In the genomic region with DNA sequence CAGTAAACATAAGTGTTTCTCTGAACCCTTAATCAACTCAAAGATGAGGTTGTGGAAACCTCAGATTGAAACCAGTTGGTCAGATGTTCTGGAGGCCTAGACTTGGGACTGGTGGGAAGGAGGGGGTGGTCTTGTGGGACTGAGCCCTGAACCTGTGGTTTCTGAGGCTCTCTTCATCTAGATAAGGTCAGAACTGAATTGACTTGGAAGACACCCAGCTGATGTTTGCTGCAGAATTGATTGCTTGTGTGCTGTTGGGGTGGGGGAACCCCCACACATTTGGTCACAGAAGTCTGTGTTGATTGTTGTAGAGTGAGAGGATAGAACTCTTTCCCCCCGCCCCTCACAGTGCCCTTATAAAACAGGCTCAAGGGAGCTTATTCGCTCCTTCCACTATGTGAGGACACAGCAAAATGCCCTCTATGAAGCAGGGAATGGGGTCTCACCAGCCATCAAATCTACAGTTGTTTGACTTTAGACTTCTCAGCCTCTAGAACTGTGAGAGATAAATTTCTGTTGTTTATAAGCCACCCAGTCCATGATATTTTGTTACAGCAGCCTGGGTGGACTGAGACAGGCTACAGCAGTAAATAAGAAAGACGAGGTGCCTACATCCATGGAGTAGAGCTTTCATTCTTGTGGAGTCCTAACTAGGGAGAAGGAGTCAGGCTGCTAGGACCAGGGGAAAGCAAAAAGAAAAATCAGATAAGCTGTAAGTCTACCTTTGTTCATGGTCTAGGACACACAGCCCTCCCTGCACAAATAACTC, we compare ENCODE assay signal across 15 cellular contexts. TPM values are rescaled to one million over a fixed set of nuclear protein-coding genes. Genes with fewer than 3 reads are reported as not detected.
A peak's percentile ranks its signal among the peaks of the same experiment; 100 is the strongest.
DNase-seq lines count a peak whose midpoint lies in the region; ATAC-seq, FAIRE-seq and TF ChIP-seq lines count a peak whose summit lies in the region.
"Had no signal": no experiment of that assay in that cellular context is flagged by ENCODE, and none has a peak within 500 bp of the region (broad histone marks: within the 10 kb centered on the region; RNA-seq: fewer than 3 reads in every experiment).

No MANE protein-coding gene starts in this region.

- H3K4me2 ChIP-seq in hepatocyte, result peak overlapping the region; percentile 63

- TF ChIP-seq CTCF in hepatocyte (IDR thresholded peaks at IDR 0.05; ENCODE audit: poor library complexity), result no peak
- no peak for TF ChIP-seq CTCF in gastroesophageal sphincter (IDR thresholded peaks at IDR 0.05)

- 85% methylated on average over 2 of the region's 3 CpGs for WGBS in hepatocyte (ENCODE audit: low lambda C conversion rate, missing lambda C conversion rate)
- 95 to 100% methylated on average over 1 to 2 of the region's 3 CpGs for WGBS in gastroesophageal sphincter (ENCODE audit: low coverage in 1 of 2), 2 donors

- H3K79me2 ChIP-seq in hepatocyte, result no peaks in the 10 kb centered on the region

- no peaks in the 10 kb centered on the region for H3K9me2 ChIP-seq in hepatocyte (replicated peaks; ENCODE audit: insufficient read depth)

- ATAC-seq in GM18909 (IDR thresholded peaks at IDR 0.05; ENCODE audit: poor library complexity, unreplicated experiment) (peak; percentile 48), HG03469 (IDR thresholded peaks at IDR 0.05; ENCODE audit: unreplicated experiment) (peak; percentile 50), gastroesophageal sphincter (no peak), GM21515 (IDR thresholded peaks at IDR 0.05; ENCODE audit: unreplicated experiment) (no peak)

- DNase-seq in GM12891 (ENCODE audit: insufficient read length, low spot score) (no peak), hepatocyte (ENCODE audit: low spot score) (no peak), SKM-1 (lab: John Stamatoyannopoulos, UW; ENCODE audit: unreplicated experiment) (no peak), cortex of kidney (lab: John Stamatoyannopoulos, UW) (no peak)
- DNase-seq: effector CD4-positive, alpha-beta T cell; foreskin fibroblast; NCI-H1092; NCI-H345; SW 1271 had no signal

- H3K27me3 ChIP-seq in hepatocyte, result no peaks in the 10 kb centered on the region
- no peaks in the 10 kb centered on the region for H3K27me3 ChIP-seq in gastroesophageal sphincter

- peak overlapping the region; percentile 25 for H3K27ac ChIP-seq in hepatocyte
- H3K27ac ChIP-seq in gastroesophageal sphincter, result no peak overlapping the region
- H3K27ac ChIP-seq: thoracic aorta had no signal

- H3K9me3 ChIP-seq in hepatocyte (ENCODE audit: low read depth) (no peaks in the 10 kb centered on the region), gastroesophageal sphincter (no peaks in the 10 kb centered on the region)
- H3K9me3 ChIP-seq: thoracic aorta had no signal

- TF ChIP-seq POLR2A in GM12891 (IDR thresholded peaks at IDR 0.05; ENCODE audit: low read depth, low read length) (no peak), gastroesophageal sphincter (IDR thresholded peaks at IDR 0.05) (no peak)

- H3K36me3 ChIP-seq in hepatocyte (replicated peaks; ENCODE audit: insufficient read depth, low read depth) (no peaks in the 10 kb centered on the region), gastroesophageal sphincter (no peaks in the 10 kb centered on the region)
- H3K36me3 ChIP-seq: thoracic aorta had no signal

- peak; percentile 63 for FAIRE-seq in GM12891 (lab: Jason Lieb, UNC)
- FAIRE-seq: islet of Langerhans had no signal

- H2AFZ ChIP-seq in hepatocyte, result peak overlapping the region; percentile 11

- TF ChIP-seq EP300 in gastroesophageal sphincter (IDR thresholded peaks at IDR 0.05), result no peak

- H3K4me1 ChIP-seq in hepatocyte (ENCODE audit: insufficient read depth) (peaks cover 6% of the 10 kb centered on the region), gastroesophageal sphincter (no peaks in the 10 kb centered on the region)

- no peak overlapping the region for H3K4me3 ChIP-seq in hepatocyte
- H3K4me3 ChIP-seq in gastroesophageal sphincter, result no peak overlapping the region
- H3K4me3 ChIP-seq: thoracic aorta had no signal

- H4K20me1 ChIP-seq in hepatocyte (ENCODE audit: insufficient read depth, poor library complexity, severe bottlenecking), result no peaks in the 10 kb centered on the region

TF ChIP-seq in GM12891, 5 proteins besides CTCF, POLR2A, EP300 and RAD21:
- no peak for TF ChIP-seq POLR2AphosphoS5 (IDR thresholded peaks at IDR 0.05; ENCODE audit: low read depth, low read length)
- TF ChIP-seq POU2F2 (IDR thresholded peaks at IDR 0.05; ENCODE audit: low read depth, low read length), result peak; percentile 78; the same call in 1 of the 2 replicates
- TF ChIP-seq TAF1 (IDR thresholded peaks at IDR 0.05; ENCODE audit: low read depth, low read length), result no peak
- no peak for TF ChIP-seq SPI1 (IDR thresholded peaks at IDR 0.05; ENCODE audit: low read depth, low read length)

RNA-seq across cellular contexts. Expression of a gene that starts 25.7 kb away (rescaled TPM):
- 33.7 TPM for polyA plus RNA-seq in GM12891 (2012; ENCODE audit: low read depth, missing spikeins)
- 107 and 109 TPM in 2 replicates for total RNA-seq in hepatocyte
- 50.9 and 54.6 TPM in 2 replicates for polyA plus RNA-seq in hepatocyte
- 10 to 100 TPM; 30.0 to 52.6 (median 43.2) TPM for total RNA-seq in gastroesophageal sphincter

Comparison
In these comparisons a context has a peak if more than half of its experiments do, and no peak if none do; other contexts are left out.
1. ATAC-seq: peak in GM18909 (single experiment) and HG03469 (single experiment); none in gastroesophageal sphincter (single experiment) and GM21515 (single experiment).